18 cellular contexts compared by ENCODE assay signal in the genomic region with DNA sequence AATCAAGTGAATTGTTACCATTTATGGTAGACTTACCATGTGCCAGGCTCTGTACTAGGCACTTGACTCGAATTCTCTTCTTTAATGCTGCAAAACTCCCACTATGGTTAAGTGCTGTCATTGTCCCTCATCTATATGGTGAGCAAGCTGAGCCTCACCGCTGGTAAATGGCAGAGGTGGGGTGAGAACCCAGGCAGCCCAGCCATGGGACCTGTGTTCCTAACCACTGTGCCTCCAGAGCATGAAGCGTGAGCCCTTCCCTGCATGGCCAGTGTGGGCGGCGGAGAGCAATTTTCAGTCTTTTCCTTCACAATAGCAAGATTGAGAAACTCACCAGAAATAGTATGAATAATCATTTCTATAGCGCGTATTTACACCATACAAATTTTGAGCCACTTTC. TPM values are rescaled to one million over a fixed set of nuclear protein-coding genes. Genes with fewer than 3 reads are reported as not detected.
DNase-seq lines count a peak whose midpoint lies in the region; ATAC-seq and TF ChIP-seq lines count a peak whose summit lies in the region.
"Had no signal": no experiment of that assay in that cellular context is flagged by ENCODE, and none has a peak within 500 bp of the region (broad histone marks: within the 10 kb centered on the region; RNA-seq: fewer than 3 reads in every experiment).

No MANE protein-coding gene starts in this region.

- DNase-seq in A673 (ENCODE audit: low spot score) (peak; percentile 30), lower lobe of right lung (no peak), superior temporal gyrus (ENCODE audit: extremely low spot score) (no peak), NCI-H2227 treated with DMSO at 0.1 percent for 48 hours (lab: John Stamatoyannopoulos, UW) (no peak)
- no peak for DNase-seq in activated CD8-positive, alpha-beta T cell treated with anti-CD3 and anti-CD28 coated beads, Interleukin-2, amount 10 ng/mL, durations not matched to agents 7 days and 5 days
- DNase-seq in activated CD8-positive, alpha-beta memory T cell treated with anti-CD3 and anti-CD28 coated beads, Interleukin-2, amount 50 U/mL, for 4 hours = no peak
- DNase-seq in activated CD4-positive, CD25-positive, alpha-beta regulatory T cell treated with anti-CD3 and anti-CD28 coated beads, Interleukin-2, amount 50 U/mL, for 72 hours = no peak
- DNase-seq: BE2C, heart left ventricle, islet precursor cell, midbrain, WERI-Rb-1 had no signal

- no peak overlapping the region for H3K4me3 ChIP-seq in A673 (ENCODE audit: low read depth, low read length, poor library complexity, severe bottlenecking)
- no peak overlapping the region for H3K4me3 ChIP-seq in DOHH2 (ENCODE audit: low read length)
- H3K4me3 ChIP-seq in lower lobe of right lung = no peak overlapping the region
- H3K4me3 ChIP-seq: heart left ventricle, right atrium auricular region, suprapubic skin had no signal

- no peak overlapping the region for H3K4me3 Mint-ChIP-seq in activated CD8-positive, alpha-beta T cell treated with anti-CD3 and anti-CD28 coated beads, Interleukin-2, amount 10 ng/mL, durations not matched to agents 7 days and 5 days

- no peaks in the 10 kb centered on the region for H3K27me3 Mint-ChIP-seq in activated CD8-positive, alpha-beta T cell treated with anti-CD3 and anti-CD28 coated beads, Interleukin-2, amount 10 ng/mL, durations not matched to agents 7 days and 5 days (ENCODE audit: low read depth)

- H3K4me1 Mint-ChIP-seq in activated CD8-positive, alpha-beta T cell treated with anti-CD3 and anti-CD28 coated beads, Interleukin-2, amount 10 ng/mL, durations not matched to agents 7 days and 5 days (ENCODE audit: low read depth) = peaks cover 18% of the 10 kb centered on the region

- no peak for TF ChIP-seq CTCF in A673 (conservative IDR thresholded peaks at IDR 0.05; ENCODE audit: low read depth, low read length)
- TF ChIP-seq CTCF in DOHH2 (IDR thresholded peaks at IDR 0.05; ENCODE audit: low read depth, low read length, poor library complexity, severe bottlenecking) = no peak
- TF ChIP-seq CTCF in lower lobe of right lung (IDR thresholded peaks at IDR 0.05) = no peak

- H3K36me3 Mint-ChIP-seq in activated CD8-positive, alpha-beta T cell treated with anti-CD3 and anti-CD28 coated beads, Interleukin-2, amount 10 ng/mL, durations not matched to agents 7 days and 5 days (ENCODE audit: low read depth) = peaks cover 37% of the 10 kb centered on the region

- H3K27me3 ChIP-seq in A673 (replicated peaks; ENCODE audit: insufficient read depth, low read depth, low read length, poor library complexity) = no peaks in the 10 kb centered on the region
- H3K27me3 ChIP-seq in DOHH2 (ENCODE audit: control insufficient read depth, low read length) = no peaks in the 10 kb centered on the region
- H3K27me3 ChIP-seq in lower lobe of right lung (ENCODE audit: low read depth) = no peaks in the 10 kb centered on the region
- H3K27me3 ChIP-seq: BE2C, heart left ventricle, right atrium auricular region, suprapubic skin had no signal

- H4K20me1 ChIP-seq in DOHH2 (ENCODE audit: control insufficient read depth, insufficient read depth, low read depth, low read length) = peaks cover 15% of the 10 kb centered on the region

- intact Hi-C loops in A673 (cut with micrococcal nuclease; ENCODE audit: unreplicated experiment) (no loop called here), lower lobe of right lung (cut with DNase I) (no loop called here)

- peaks cover 99% of the 10 kb centered on the region for H3K79me2 ChIP-seq in DOHH2 (ENCODE audit: control insufficient read depth, low read length)

- no peaks in the 10 kb centered on the region for H3K4me1 ChIP-seq in A673 (ENCODE audit: insufficient read depth, low read length, poor library complexity, severe bottlenecking)
- H3K4me1 ChIP-seq in DOHH2 (ENCODE audit: control insufficient read depth, low read length) = no peaks in the 10 kb centered on the region
- H3K4me1 ChIP-seq in lower lobe of right lung = peaks cover 17% of the 10 kb centered on the region
- H3K4me1 ChIP-seq: BE2C had no signal

- H3K9me3 ChIP-seq in A673 (ENCODE audit: low read depth, low read length, poor library complexity, severe bottlenecking) (no peaks in the 10 kb centered on the region), DOHH2 (ENCODE audit: control insufficient read depth, insufficient read depth, low read length) (no peaks in the 10 kb centered on the region), lower lobe of right lung (no peaks in the 10 kb centered on the region)
- H3K9me3 ChIP-seq: BE2C, heart left ventricle, right atrium auricular region, suprapubic skin had no signal

- peak overlapping the region; percentile 22 for H3K27ac ChIP-seq in A673 (ENCODE audit: low read depth, low read length, poor library complexity, severe bottlenecking)
- 0 out of 2 replicates have a peak overlapping the region, but pooled peaks have one; percentile 7 for H3K27ac ChIP-seq in DOHH2 (ENCODE audit: low read depth, low read length)
- no peak overlapping the region for H3K27ac ChIP-seq in lower lobe of right lung
- H3K27ac ChIP-seq: heart left ventricle, KMS-11, right atrium auricular region, RWPE1, suprapubic skin, WERI-Rb-1 had no signal

- BruUV-seq in A673 (replicated peaks; lab: Mats Ljungman, UMichigan) = no TSS peak

- CTCF ChIA-PET in A673 (lab: Charles Lee) = no interaction called here
- CTCF ChIA-PET in activated CD8-positive, alpha-beta T cell treated with anti-CD3 and anti-CD28 coated beads, Interleukin-2, amount 10 ng/mL, durations not matched to agents 7 days and 5 days (lab: Charles Lee) = no interaction called here

- POLR2A ChIA-PET in A673 (lab: Charles Lee; ENCODE audit: low non-redundant PET) = no interaction called here
- POLR2A ChIA-PET in activated CD8-positive, alpha-beta T cell treated with anti-CD3 and anti-CD28 coated beads, Interleukin-2, amount 10 ng/mL, durations not matched to agents 7 days and 5 days (lab: Charles Lee) = interaction anchor here (1.4 to 1.9 kb wide), 2 partner anchors 8 to 12 kb away, joined by 5 to 6 read pairs; a partner anchor contains a TSS

- H3K27ac Mint-ChIP-seq in activated CD8-positive, alpha-beta T cell treated with anti-CD3 and anti-CD28 coated beads, Interleukin-2, amount 10 ng/mL, durations not matched to agents 7 days and 5 days = no peak overlapping the region

- peak; percentile 30 for ATAC-seq in activated CD8-positive, alpha-beta T cell treated with anti-CD3 and anti-CD28 coated beads, Interleukin-2, amount 10 ng/mL, durations not matched to agents 7 days and 5 days
- ATAC-seq in lower lobe of right lung = peak; percentile 13 to 31
- ATAC-seq: activated naive CD4-positive, alpha-beta T cell treated with anti-CD3 and anti-CD28 coated beads, Interleukin-2, amount 50 U/mL, for 72 hours; heart left ventricle had no signal

- H3K9me3 Mint-ChIP-seq in activated CD8-positive, alpha-beta T cell treated with anti-CD3 and anti-CD28 coated beads, Interleukin-2, amount 10 ng/mL, durations not matched to agents 7 days and 5 days (ENCODE audit: insufficient read depth) = no peaks in the 10 kb centered on the region
- H3K9me3 Mint-ChIP-seq: activated naive CD4-positive, alpha-beta T cell treated with anti-CD3 and anti-CD28 coated beads, Interleukin-2, amount 50 U/mL, for 72 hours had no signal

- no peak overlapping the region for H3K4me2 ChIP-seq in DOHH2 (ENCODE audit: low read length)
- H3K4me2 ChIP-seq: KMS-11 had no signal

- H3K9me2 ChIP-seq in DOHH2 (replicated peaks; ENCODE audit: control insufficient read depth, low read length) = no peaks in the 10 kb centered on the region

- peaks cover 40% of the 10 kb centered on the region for H3K36me3 ChIP-seq in A673 (ENCODE audit: insufficient read depth, low read length, poor library complexity, severe bottlenecking)
- H3K36me3 ChIP-seq in DOHH2 (ENCODE audit: control insufficient read depth, low read length) = peaks cover 92% of the 10 kb centered on the region
- H3K36me3 ChIP-seq in lower lobe of right lung = peaks cover 70% of the 10 kb centered on the region

- H3F3A ChIP-seq in DOHH2 (ENCODE audit: control insufficient read depth, insufficient read depth) = no peaks in the 10 kb centered on the region

RNA-seq across cellular contexts. Expression of a gene that starts 9.1 kb away (rescaled TPM):
- total RNA-seq in A673 (2021) = 58.5 and 60.1 TPM in 2 replicates
- 10 to 100 TPM; 65.1 to 65.7 TPM for total RNA-seq in activated CD8-positive, alpha-beta T cell treated with anti-CD3 and anti-CD28 coated beads, Interleukin-2, amount 10 ng/mL, durations not matched to agents 7 days and 5 days
- total RNA-seq in lower lobe of right lung = 90.2 TPM

RNA-seq across cellular contexts. Expression of a gene that starts 11.8 kb away (rescaled TPM):
- total RNA-seq in A673 (2021) = 37.5 and 38.7 TPM in 2 replicates
- total RNA-seq in activated CD8-positive, alpha-beta T cell treated with anti-CD3 and anti-CD28 coated beads, Interleukin-2, amount 10 ng/mL, durations not matched to agents 7 days and 5 days = 10 to 100 TPM; 36.4 to 40.0 TPM
- 35.7 TPM for total RNA-seq in lower lobe of right lung

RNA-seq across cellular contexts. Expression of a gene that starts 52.2 kb away (rescaled TPM):
- total RNA-seq in A673 (2021) (not detected in 2 replicates), lower lobe of right lung (7.1 TPM)
- not detected for total RNA-seq in activated CD8-positive, alpha-beta T cell treated with anti-CD3 and anti-CD28 coated beads, Interleukin-2, amount 10 ng/mL, durations not matched to agents 7 days and 5 days
- total RNA-seq: activated naive CD4-positive, alpha-beta T cell treated with anti-CD3 and anti-CD28 coated beads, Interleukin-2, amount 50 U/mL, for 72 hours; heart left ventricle; right atrium auricular region; suprapubic skin had no signal
